In genomic region chr1:15835741-15836510, GRCh38 we compare ENCODE assay signal across 8 cellular contexts. TPM values are rescaled to one million over a fixed set of nuclear protein-coding genes. Genes with fewer than 3 reads are reported as not detected.
DNase-seq lines count a peak whose midpoint lies in the region; ATAC-seq and TF ChIP-seq lines count a peak whose summit lies in the region.

No MANE protein-coding gene starts in this region.

- no peaks in the 10 kb centered on the region for H3K4me1 Mint-ChIP-seq in Caco-2 (ENCODE audit: low read depth, unreplicated experiment)
- H3K4me1 Mint-ChIP-seq in endothelial cell (ENCODE audit: unreplicated experiment), result peaks cover 16% of the 10 kb centered on the region

- H3K4me3 Mint-ChIP-seq in Caco-2 (ENCODE audit: unreplicated experiment) (peak overlapping the region; percentile 88), endothelial cell (ENCODE audit: unreplicated experiment) (peak overlapping the region; percentile 92)

- H3K27me3 ChIP-seq in Caco-2 (replicated peaks; ENCODE audit: control insufficient read depth, insufficient read depth, low read length) (no peaks in the 10 kb centered on the region), OCI-LY1 (ENCODE audit: insufficient read depth, low read length) (no peaks in the 10 kb centered on the region)

- H3K27ac ChIP-seq in OCI-LY1 (ENCODE audit: low read depth, low read length, poor library complexity, severe bottlenecking) (peak overlapping the region; percentile 98), mesodermal cell (ENCODE audit: low read depth, low read length, severe bottlenecking) (peak overlapping the region; percentile 100)

- BruUV-seq in Caco-2 (replicated peaks; lab: Mats Ljungman, UMichigan), result no TSS peak

- H3K27ac Mint-ChIP-seq in Caco-2 (ENCODE audit: unreplicated experiment) (peak overlapping the region; percentile 96), endothelial cell (ENCODE audit: unreplicated experiment) (peak overlapping the region; percentile 96)

- peak; percentile 40 for ATAC-seq in GM21447 (IDR thresholded peaks at IDR 0.05; ENCODE audit: unreplicated experiment)

- DNase-seq in Caco-2 (peak; percentile 96 to 98), HuH-7.5 (ENCODE audit: low spot score) (peak; percentile 87), activated T-cell treated with anti-CD3 and anti-CD28 coated beads for 1 hour (ENCODE audit: low read depth) (peak; percentile 99), endothelial cell (ENCODE audit: low spot score) (peak; percentile 98)
- peak; percentile 98 for DNase-seq in stimulated activated CD8-positive, alpha-beta memory T cell treated with anti-CD3 and anti-CD28 coated beads, Interleukin-15, amount 100 ng/mL, for 1 hour (ENCODE audit: low read depth)

- H2AFZ ChIP-seq in OCI-LY1 (ENCODE audit: low read length), result no peak overlapping the region

- no peaks in the 10 kb centered on the region for H3K36me3 ChIP-seq in Caco-2 (ENCODE audit: control insufficient read depth, insufficient read depth, low read length)
- no peaks in the 10 kb centered on the region for H3K36me3 ChIP-seq in OCI-LY1 (ENCODE audit: insufficient read depth, low read length)
- peaks cover 11% of the 10 kb centered on the region for H3K36me3 ChIP-seq in mesodermal cell (ENCODE audit: control insufficient read depth, insufficient read depth, low read length)

- H3K9me2 ChIP-seq in OCI-LY1 (ENCODE audit: low read depth, low read length), result no peaks in the 10 kb centered on the region

- intact Hi-C loops in Caco-2 (cut with micrococcal nuclease; ENCODE audit: unreplicated experiment), result loop anchor here (1.0 to 10.0 kb wide), 2 partner anchors 41 to 221 kb away; partner anchors contain the start of gene DDI2

- POLR2A ChIA-PET in Caco-2 (lab: Charles Lee), result interaction anchor here (0.5 to 0.8 kb wide), 5 partner anchors 11 to 129 kb away, joined by 3 to 10 read pairs (median 8); partner anchors contain the start of gene SPEN

- H3K4me3 ChIP-seq in Caco-2 (ENCODE audit: low read depth, low read length) (peak overlapping the region; percentile 64), OCI-LY1 (ENCODE audit: low read depth, low read length, poor library complexity, severe bottlenecking) (peak overlapping the region; percentile 77), mesodermal cell (ENCODE audit: extremely low read depth, insufficient read depth, low read length, poor library complexity, severe bottlenecking) (peak overlapping the region; percentile 73)

- WGBS in mesodermal cell (ENCODE audit: insufficient coverage in 2 of 2), 2 experiments, result 18 to 25% methylated on average over 37 to 41 of the region's 66 CpGs

- peaks cover 14% of the 10 kb centered on the region for H3F3A ChIP-seq in OCI-LY1 (ENCODE audit: insufficient read depth, low read length)

- H3K4me1 ChIP-seq in Caco-2, result no peaks in the 10 kb centered on the region
- peaks cover 60% of the 10 kb centered on the region for H3K4me1 ChIP-seq in OCI-LY1 (ENCODE audit: insufficient read depth, low read length, severe bottlenecking)
- H3K4me1 ChIP-seq in mesodermal cell (ENCODE audit: control insufficient read depth, insufficient read depth, low read length, poor library complexity, severe bottlenecking), result peaks cover 16% of the 10 kb centered on the region

- peak overlapping the region; percentile 93 for H3K4me2 ChIP-seq in OCI-LY1 (ENCODE audit: low read length)

- H3K36me3 Mint-ChIP-seq in Caco-2 (ENCODE audit: insufficient read depth, unreplicated experiment), result peaks cover 10% of the 10 kb centered on the region
- H3K36me3 Mint-ChIP-seq in endothelial cell (ENCODE audit: low read depth, unreplicated experiment), result peaks cover 5% of the 10 kb centered on the region

- no peaks in the 10 kb centered on the region for H3K9me3 Mint-ChIP-seq in Caco-2 (ENCODE audit: unreplicated experiment)
- H3K9me3 Mint-ChIP-seq in endothelial cell (ENCODE audit: unreplicated experiment), result no peaks in the 10 kb centered on the region

- H3K9me3 ChIP-seq in Caco-2 (no peaks in the 10 kb centered on the region), OCI-LY1 (ENCODE audit: low read length) (no peaks in the 10 kb centered on the region), mesodermal cell (ENCODE audit: control insufficient read depth, low read length) (no peaks in the 10 kb centered on the region)

- H4K20me1 ChIP-seq in OCI-LY1 (ENCODE audit: insufficient read depth, low read length), result no peaks in the 10 kb centered on the region

- H3K27me3 Mint-ChIP-seq in Caco-2 (ENCODE audit: insufficient read depth, unreplicated experiment) (no peaks in the 10 kb centered on the region), endothelial cell (ENCODE audit: unreplicated experiment) (peaks cover 12% of the 10 kb centered on the region)

- peak overlapping the region; percentile 98 for H3K9ac ChIP-seq in OCI-LY1 (ENCODE audit: low read length)

- TF ChIP-seq CTCF in Caco-2 (IDR thresholded peaks at IDR 0.05; ENCODE audit: insufficient read depth in 1 of 2, low read depth in 1 of 2, low read length in 1 of 2, severe bottlenecking in 1 of 2, unreplicated experiment in 1 of 2), result no peak
- TF ChIP-seq CTCF in OCI-LY1 (IDR thresholded peaks at IDR 0.05; ENCODE audit: low read length), result no peak
- no peak for TF ChIP-seq CTCF in endothelial cell (IDR thresholded peaks at IDR 0.05; ENCODE audit: unreplicated experiment)

- H3K79me2 ChIP-seq in OCI-LY1 (ENCODE audit: insufficient read depth, low read length), result no peaks in the 10 kb centered on the region; the same call in 1 of the 2 replicates

- CTCF ChIA-PET in Caco-2 (lab: Charles Lee), result interaction anchor here (0.7 kb wide), 1 partner anchor 28 kb away, joined by 3 read pairs; no protein-coding TSS in a partner anchor

RNA-seq across cellular contexts. Expression of gene SPEN, which starts 11.6 kb away (rescaled TPM):
- total RNA-seq in Caco-2 (2022) (46.4 and 47.3 TPM in 2 replicates), endothelial cell (ENCODE audit: unreplicated experiment) (33.5 TPM)
- 37.2 TPM for polyA plus RNA-seq in mesodermal cell (2013, experiment 1 of 2)
- 28.1 TPM for polyA plus RNA-seq in mesodermal cell (2013, experiment 2 of 2)

RNA-seq across cellular contexts. Expression of gene UQCRHL, which starts 28.5 kb away (rescaled TPM):
- total RNA-seq in Caco-2 (2022), result 1.8 and 1.9 TPM in 2 replicates
- 2.4 TPM for total RNA-seq in endothelial cell (ENCODE audit: unreplicated experiment)
- 4.8 TPM for polyA plus RNA-seq in mesodermal cell (2013, experiment 1 of 2)
- polyA plus RNA-seq in mesodermal cell (2013, experiment 2 of 2), result 5.2 TPM

Comparison
In these comparisons a context has a peak if more than half of its experiments do, and no peak if none do; other contexts are left out.
1. Peak in every context shown above with its lines: DNase-seq, ATAC-seq, H3K4me3 ChIP-seq and H3K27ac ChIP-seq.